In genomic region chr16:66420396-66420795, GRCh38 we compare ENCODE assay signal across 30 cellular contexts. TPM values are rescaled to one million over a fixed set of nuclear protein-coding genes. Genes with fewer than 3 reads are reported as not detected.
"Had no signal": no experiment of that assay in that cellular context is flagged by ENCODE, and none has a peak within 500 bp of the region (broad histone marks: within the 10 kb centered on the region; RNA-seq: fewer than 3 reads in every experiment).

No MANE protein-coding gene starts in this region.

- H3K4me3 Mint-ChIP-seq: activated CD4-positive, alpha-beta memory T cell treated with anti-CD3 and anti-CD28 coated beads for 36 hours; activated CD4-positive, alpha-beta T cell treated with anti-CD3 and anti-CD28 coated beads, Interleukin-2, amount 10 ng/mL, durations not matched to agents 7 days and 5 days; activated naive CD4-positive, alpha-beta T cell treated with anti-CD3 and anti-CD28 coated beads for 36 hours; activated naive CD8-positive, alpha-beta T cell treated with anti-CD3 and anti-CD28 coated beads for 36 hours; activated T-cell treated with anti-CD3 and anti-CD28 coated beads, Interleukin-2, amount 50 U/mL, for 4 hours had no signal

- H3K4me2 ChIP-seq: KMS-11, SK-N-SH had no signal

- H3K4me3 ChIP-seq: body of pancreas, MG63, Peyer's patch, SJCRH30 had no signal

- H3K9me3 Mint-ChIP-seq: activated CD4-positive, alpha-beta memory T cell treated with anti-CD3 and anti-CD28 coated beads for 36 hours; activated CD4-positive, alpha-beta T cell treated with anti-CD3 and anti-CD28 coated beads, Interleukin-2, amount 10 ng/mL, durations not matched to agents 7 days and 5 days; activated naive CD4-positive, alpha-beta T cell treated with anti-CD3 and anti-CD28 coated beads for 36 hours; activated naive CD8-positive, alpha-beta T cell treated with anti-CD3 and anti-CD28 coated beads for 36 hours; activated T-cell treated with anti-CD3 and anti-CD28 coated beads, Interleukin-2, amount 50 U/mL, for 4 hours had no signal

- H3K36me3 ChIP-seq: MG63, Peyer's patch, SJCRH30 had no signal

- ATAC-seq: activated T-cell treated with anti-CD3 and anti-CD28 coated beads, Interleukin-2, amount 50 U/mL, for 4 hours; body of pancreas had no signal

- DNase-seq: activated CD4-positive, alpha-beta memory T cell treated with anti-CD3 and anti-CD28 coated beads for 36 hours; activated CD4-positive, alpha-beta T cell treated with anti-CD3 and anti-CD28 coated beads, Interleukin-2, amount 10 ng/mL, durations not matched to agents 7 days and 5 days; activated CD4-positive, CD25-positive, alpha-beta regulatory T cell; activated CD8-positive, alpha-beta memory T cell treated with anti-CD3 and anti-CD28 coated beads for 24 hours; activated gamma-delta T cell; activated naive CD4-positive, alpha-beta T cell treated with anti-CD3 and anti-CD28 coated beads for 36 hours; activated naive CD8-positive, alpha-beta T cell treated with anti-CD3 and anti-CD28 coated beads for 36 hours; activated T-cell treated with anti-CD3 and anti-CD28 coated beads, Interleukin-2, amount 50 U/mL, for 4 hours; anterior cingulate cortex; body of pancreas; MG63; MV-4-11; NCI-H1092 treated with DMSO at 0.1 percent for 48 hours; NCI-H1417 treated with DMSO at 0.1 percent for 48 hours; NCI-H1694; NCI-H2029 treated with DMSO at 0.1 percent for 48 hours; NCI-H345; NCI-H510A; NCI-H526 treated with DMSO at 0.1 percent for 48 hours; NCI-H82; Peyer's patch; Right ventricle myocardium superior; SJCRH30; SK-N-SH; T-helper 1 cell had no signal

- H3K4me1 ChIP-seq: body of pancreas, Peyer's patch had no signal

- H3K9me3 ChIP-seq: body of pancreas, MG63, Peyer's patch, SK-N-SH had no signal

- H3K27ac Mint-ChIP-seq: activated CD4-positive, alpha-beta memory T cell treated with anti-CD3 and anti-CD28 coated beads for 36 hours; activated CD4-positive, alpha-beta T cell treated with anti-CD3 and anti-CD28 coated beads, Interleukin-2, amount 10 ng/mL, durations not matched to agents 7 days and 5 days; activated naive CD4-positive, alpha-beta T cell treated with anti-CD3 and anti-CD28 coated beads for 36 hours; activated naive CD8-positive, alpha-beta T cell treated with anti-CD3 and anti-CD28 coated beads for 36 hours had no signal

- H3K27me3 ChIP-seq: body of pancreas, MG63, SJCRH30 had no signal

- H3K36me3 Mint-ChIP-seq: activated CD4-positive, alpha-beta memory T cell treated with anti-CD3 and anti-CD28 coated beads for 36 hours; activated naive CD8-positive, alpha-beta T cell treated with anti-CD3 and anti-CD28 coated beads for 36 hours had no signal

- H3K4me1 Mint-ChIP-seq: activated naive CD8-positive, alpha-beta T cell treated with anti-CD3 and anti-CD28 coated beads for 36 hours had no signal

- H3K27ac ChIP-seq: body of pancreas, KMS-11, Peyer's patch, RWPE1, SJCRH30, VCaP had no signal

- H3K9ac ChIP-seq: KMS-11, SK-N-SH had no signal

RNA-seq across cellular contexts. Expression of gene BEAN1, which starts 6.7 kb away (rescaled TPM):
- total RNA-seq: activated CD4-positive, alpha-beta memory T cell treated with anti-CD3 and anti-CD28 coated beads for 36 hours; activated CD4-positive, alpha-beta T cell treated with anti-CD3 and anti-CD28 coated beads, Interleukin-2, amount 10 ng/mL, durations not matched to agents 7 days and 5 days; activated naive CD4-positive, alpha-beta T cell treated with anti-CD3 and anti-CD28 coated beads for 36 hours; activated naive CD8-positive, alpha-beta T cell treated with anti-CD3 and anti-CD28 coated beads for 36 hours; activated T-cell treated with anti-CD3 and anti-CD28 coated beads, Interleukin-2, amount 50 U/mL, for 4 hours; body of pancreas; Peyer's patch; T-helper 2 cell treated with Interferon-gamma antibody and Interleukin-4, amounts not matched to agents 100 ng/mL and 5 ng/mL, for 36 hours had no signal

RNA-seq across cellular contexts. Expression of gene CDH5, which starts 53.9 kb away (rescaled TPM):
- total RNA-seq: activated CD4-positive, alpha-beta memory T cell treated with anti-CD3 and anti-CD28 coated beads for 36 hours; activated CD4-positive, alpha-beta T cell treated with anti-CD3 and anti-CD28 coated beads, Interleukin-2, amount 10 ng/mL, durations not matched to agents 7 days and 5 days; activated naive CD4-positive, alpha-beta T cell treated with anti-CD3 and anti-CD28 coated beads for 36 hours; activated naive CD8-positive, alpha-beta T cell treated with anti-CD3 and anti-CD28 coated beads for 36 hours; OCI-LY7; T-helper 2 cell treated with Interferon-gamma antibody and Interleukin-4, amounts not matched to agents 100 ng/mL and 5 ng/mL, for 36 hours had no signal
- polyA plus RNA-seq: SK-N-SH had no signal
